Comparison of ENCODE assay signal across 9 cellular contexts in genomic region chr20:37669062-37669772, GRCh38. TPM values are rescaled to one million over a fixed set of nuclear protein-coding genes. Genes with fewer than 3 reads are reported as not detected.
DNase-seq lines count a peak whose midpoint lies in the region; ATAC-seq, FAIRE-seq and TF ChIP-seq lines count a peak whose summit lies in the region.
"Had no signal": no experiment of that assay in that cellular context is flagged by ENCODE, and none has a peak within 500 bp of the region (broad histone marks: within the 10 kb centered on the region; RNA-seq: fewer than 3 reads in every experiment).

No MANE protein-coding gene starts in this region.

- H2AK5ac ChIP-seq in H1 (ENCODE audit: low read depth, low read length): no peak overlapping the region

- no peak for TF ChIP-seq EP300 in H1 (IDR thresholded peaks at IDR 0.05; ENCODE audit: borderline replicate concordance in 1 of 2, low read depth in 2 of 2, low read length in 2 of 2)

- in situ Hi-C loops in gastrocnemius medialis (cut with MboI; ENCODE audit: low sequenced_read_pairs in 4 of 4) (no loop called here), GM13976 (cut with MboI; ENCODE audit: low sequenced_read_pairs, unreplicated experiment) (no loop called here)

- POLR2A ChIA-PET in HEK293 (lab: Yijun Ruan, JAX): no interaction called here
- POLR2A ChIA-PET in RWPE1 (lab: Yijun Ruan, JAX; ENCODE audit: low non-redundant PET): no interaction called here
- POLR2A ChIA-PET in H1 (lab: Charles Lee; ENCODE audit: partially characterized antibody): no interaction called here

- H3K4me2 ChIP-seq in H1 (ENCODE audit: insufficient read depth in 1 of 2, low read depth in 2 of 2, low read length in 2 of 2): no peak overlapping the region
- H3K4me2 ChIP-seq: BLaER1 had no signal

- H4K20me1 ChIP-seq in H1 (replicated peaks in 1 of 2; ENCODE audit: control insufficient read depth in 1 of 2, insufficient read depth in 2 of 2, low read length in 2 of 2): peaks cover 0 to 2% of the 10 kb centered on the region in 2 experiments
- H4K20me1 ChIP-seq: BLaER1 had no signal

- H3K4me1 ChIP-seq in HEK293 (ENCODE audit: control insufficient read depth, insufficient read depth, low read length) (no peaks in the 10 kb centered on the region), H1 (replicated peaks in 1 of 4; ENCODE audit: control insufficient read depth in 3 of 4, insufficient read depth in 4 of 4, low read length in 3 of 4) (0 out of 7 replicates have a peak, but pooled peaks cover 0 to 2% (median 0%) of the 10 kb centered on the region in 4 experiments), gastrocnemius medialis (no peaks in the 10 kb centered on the region)

- H3K27me3 ChIP-seq in H1 (replicated peaks in 1 of 4; ENCODE audit: control insufficient read depth in 3 of 4, extremely low read depth in 1 of 4, insufficient read depth in 3 of 4, low read length in 3 of 4) (no peaks in the 10 kb centered on the region), gastrocnemius medialis (peaks cover 6 to 14% (median 11%) of the 10 kb centered on the region in 3 donors)
- H3K27me3 ChIP-seq: BLaER1 had no signal

- H3K14ac ChIP-seq in H1 (ENCODE audit: insufficient read length): no peak overlapping the region

- peak overlapping the region; percentile 78 for H3K18ac ChIP-seq in H1 (ENCODE audit: extremely low read depth, low read length)

- H3K9me3 ChIP-seq in HEK293 (ENCODE audit: control insufficient read depth, insufficient read depth, low read depth, low read length) (no peaks in the 10 kb centered on the region), H1 (ENCODE audit: insufficient read depth in 2 of 2, low read depth in 1 of 2, low read length in 1 of 2) (no peaks in the 10 kb centered on the region; a peak in 1 of 4 replicates), gastrocnemius medialis (no peaks in the 10 kb centered on the region)

- no peak overlapping the region for H2BK12ac ChIP-seq in H1 (ENCODE audit: low read depth, low read length)

- no peak overlapping the region for H3K56ac ChIP-seq in H1 (replicated peaks; ENCODE audit: insufficient read length, low read depth, low read length)

- H2AFZ ChIP-seq in H1 (ENCODE audit: low read length): peak overlapping the region; percentile 27; the same call in 1 of the 2 replicates

- CTCF ChIA-PET in HEK293 (lab: Yijun Ruan, JAX) (no interaction called here), RWPE1 (lab: Yijun Ruan, JAX) (interaction anchor here (0.6 kb wide), 2 partner anchors 104 to 1281 kb away, joined by 3 to 4 read pairs; no protein-coding TSS in a partner anchor), H1 (lab: Charles Lee; ENCODE audit: partially characterized antibody) (interaction anchor here (0.7 to 1.5 kb wide), 5 partner anchors 19 to 418 kb away, joined by 3 to 8 read pairs (median 3); no protein-coding TSS in a partner anchor)

- intact Hi-C loops in gastrocnemius medialis (cut with DNase I; ENCODE audit: low total_unique reads): no loop called here

- no peak overlapping the region for H4K8ac ChIP-seq in H1 (ENCODE audit: extremely low read depth, insufficient read depth, low read length)

- H4K5ac ChIP-seq in H1 (ENCODE audit: insufficient read length, low read depth, low read length): no peak overlapping the region

- H2BK20ac ChIP-seq in H1 (ENCODE audit: low read length): no peak overlapping the region

- H3K36me3 ChIP-seq in HEK293 (ENCODE audit: control insufficient read depth in 2 of 2, insufficient read depth in 1 of 2, low read length in 2 of 2) (no peaks in the 10 kb centered on the region), H1 (ENCODE audit: control insufficient read depth in 2 of 4, insufficient read depth in 4 of 4, low read length in 3 of 4) (no peaks in the 10 kb centered on the region), gastrocnemius medialis (no peaks in the 10 kb centered on the region)
- H3K36me3 ChIP-seq: BLaER1 had no signal

- H3K4me3 ChIP-seq in HEK293 (ENCODE audit: low read depth, low read length): no peak overlapping the region
- no peak overlapping the region for H3K4me3 ChIP-seq in H1 (ENCODE audit: extremely low read depth in 1 of 4, insufficient read depth in 2 of 4, low read depth in 3 of 4, low read length in 4 of 4)
- H3K4me3 ChIP-seq in gastrocnemius medialis: no peak overlapping the region
- H3K4me3 ChIP-seq: BLaER1 had no signal

- TF ChIP-seq CTCF in HEK293 (tag by site-specific recombination; IDR thresholded peaks at IDR 0.05) (no peak), RWPE1 (conservative IDR thresholded peaks at IDR 0.05; ENCODE audit: low read depth) (no peak), H1 (IDR thresholded peaks at IDR 0.05; ENCODE audit: control extremely low read depth in 1 of 3, insufficient read depth in 1 of 3, low read depth in 1 of 3, low read length in 3 of 3) (peak in 1 of 3 experiments; percentile 1; a peak in 1 of 4 replicates), gastrocnemius medialis (IDR thresholded peaks at IDR 0.05 in 4 of 5, conservative IDR thresholded peaks at IDR 0.05 in 1 of 5) (no peak), GM13976 (IDR thresholded peaks at IDR 0.05; ENCODE audit: borderline replicate concordance, control extremely low read depth, extremely low read depth, insufficient read depth, missing control alignments) (no peak)

- no peak overlapping the region for H3K27ac ChIP-seq in HEK293 (ENCODE audit: extremely low read depth, low read depth, low read length)
- no peak overlapping the region for H3K27ac ChIP-seq in RWPE1
- no peak overlapping the region for H3K27ac ChIP-seq in H1 (ENCODE audit: low read depth, low read length)
- H3K27ac ChIP-seq in gastrocnemius medialis: no peak overlapping the region
- H3K27ac ChIP-seq: BLaER1 had no signal

- 67% methylated on average over 2 of the region's 2 CpGs; no CpG with 5 or more reads in 1 of the 2 experiments for WGBS in H1 (ENCODE audit: extremely low coverage in 1 of 2, insufficient coverage in 1 of 2, insufficient read length in 1 of 2, insufficient replicate concordance in 2 of 2, low coverage in 1 of 2, low lambda C conversion rate in 2 of 2, missing lambda C conversion rate in 1 of 2), 2 experiments

- no peaks in the 10 kb centered on the region for H3K79me1 ChIP-seq in H1 (ENCODE audit: low read depth, low read length)

- H3K23me2 ChIP-seq in H1 (ENCODE audit: low read depth, low read length): no peaks in the 10 kb centered on the region

- ATAC-seq in gastrocnemius medialis (no peak), HG02938 (IDR thresholded peaks at IDR 0.05; ENCODE audit: unreplicated experiment) (no peak)

- no peak overlapping the region for H2BK120ac ChIP-seq in H1 (replicated peaks; ENCODE audit: low read depth, low read length)

- DNase-seq in AML-193 (lab: John Stamatoyannopoulos, UW) (peak; percentile 12 to 14), RWPE1 (ENCODE audit: low spot score) (peak; percentile 56), H1 (ENCODE audit: low read depth in 1 of 2, low spot score in 2 of 2) (no peak), LoVo (ENCODE audit: low spot score) (no peak), gastrocnemius medialis (no peak), GM13976 (ENCODE audit: low spot score) (no peak)

- H4K91ac ChIP-seq in H1 (replicated peaks; ENCODE audit: insufficient read length, low read length): no peak overlapping the region

- H3K23ac ChIP-seq in H1 (ENCODE audit: insufficient read length): no peak overlapping the region

- no peaks in the 10 kb centered on the region for H3K79me2 ChIP-seq in H1 (ENCODE audit: control insufficient read depth in 1 of 2, insufficient read depth in 2 of 2, low read length in 2 of 2)

- H2BK5ac ChIP-seq in H1 (ENCODE audit: low read depth, low read length): no peak overlapping the region

- TF ChIP-seq POLR2A in H1 (IDR thresholded peaks at IDR 0.05; ENCODE audit: control extremely low read depth in 1 of 2, low read depth in 2 of 2, low read length in 2 of 2): no peak
- no peak for TF ChIP-seq POLR2A in gastrocnemius medialis (IDR thresholded peaks at IDR 0.05)

- no peak overlapping the region for H2BK15ac ChIP-seq in H1 (ENCODE audit: low read length)

- TF ChIP-seq RAD21 in H1 (IDR thresholded peaks at IDR 0.05 in 1 of 2, conservative IDR thresholded peaks at IDR 0.05 in 1 of 2; ENCODE audit: low read depth in 2 of 2, low read length in 2 of 2): no peak

- H3K9ac ChIP-seq in H1 (replicated peaks in 1 of 4; ENCODE audit: extremely low read depth in 1 of 4, low read depth in 3 of 4, low read length in 3 of 4): no peak overlapping the region
- H3K9ac ChIP-seq: BLaER1 had no signal

- FAIRE-seq in H1 (lab: Jason Lieb, UNC): no peak

- H3K4ac ChIP-seq in H1 (replicated peaks; ENCODE audit: insufficient read length, low read depth, low read length): no peak overlapping the region

TF ChIP-seq in HEK293, 187 proteins besides CTCF, POLR2A, EP300 and RAD21 (continues in another document):
- TF ChIP-seq ZNF610 (tag by site-specific recombination; IDR thresholded peaks at IDR 0.05; ENCODE audit: borderline replicate concordance) (no peak), PRDM1 (tag by site-specific recombination; IDR thresholded peaks at IDR 0.05) (peak; percentile 75)

TF ChIP-seq in H1, 55 proteins besides CTCF, POLR2A, EP300 and RAD21 (continues in another document):
- no peak for TF ChIP-seq ATF2 (IDR thresholded peaks at IDR 0.05; ENCODE audit: low read length)
- TF ChIP-seq SIN3A (conservative IDR thresholded peaks at IDR 0.05 in 1 of 2, IDR thresholded peaks at IDR 0.05 in 1 of 2; ENCODE audit: low read depth in 1 of 2, low read length in 2 of 2): no peak
- TF ChIP-seq YY1 (IDR thresholded peaks at IDR 0.05; ENCODE audit: low read depth, low read length): no peak
- no peak for TF ChIP-seq ZNF274 (IDR thresholded peaks at IDR 0.05; ENCODE audit: borderline replicate concordance, extremely low read depth, low read length)

RNA-seq across cellular contexts. Expression of gene CTNNBL1, which starts 24.6 kb away (rescaled TPM):
- 70.4 and 81.6 TPM in 2 replicates for total RNA-seq in H1 (2021; fragmentation: NEBNext Ultra II Directional; extraction: Animal tissue kit (Norgen Biotek cat#: 25700))
- 14.4 and 19.6 TPM in 2 replicates for polyA plus RNA-seq in H1 (2011; rRNA removed)
- 35.3 TPM for polyA plus RNA-seq in H1 (2011; cell fraction: cytosol; rRNA removed)
- polyA plus RNA-seq in H1 (2011; cell fraction: nucleus; rRNA removed): 27.1 TPM
- 71.3 to 98.7 TPM (median 82.9 TPM) in 4 replicates for polyA plus RNA-seq in H1 (2012, experiment 1 of 2)
- 30.7 TPM for polyA plus RNA-seq in H1 (2012, experiment 2 of 2)
- 83.0 TPM for polyA plus RNA-seq in H1 (2013, experiment 1 of 2)
- polyA plus RNA-seq in H1 (2013, experiment 2 of 2): 89.4 TPM
- polyA minus RNA-seq in H1 (2011; rRNA and poly(A)+ RNA removed): 31.4 and 36.5 TPM in 2 replicates
- 22.6 TPM for polyA minus RNA-seq in H1 (2011; cell fraction: cytosol; rRNA and poly(A)+ RNA removed)
- 20.5 TPM for polyA minus RNA-seq in H1 (2011; cell fraction: nucleus; rRNA and poly(A)+ RNA removed)
- 10 to 100 TPM; 23.1 to 35.4 (median 30.3) TPM for total RNA-seq in gastrocnemius medialis

Comparison
In these comparisons a context has a peak if more than half of its experiments do, and no peak if none do; other contexts are left out.
1. DNase-seq: peak in AML-193 (2 of 2) and RWPE1 (single experiment); none in H1 (0 of 2), LoVo (single experiment), gastrocnemius medialis (0 of 2) and GM13976 (single experiment).